In the genomic region with DNA sequence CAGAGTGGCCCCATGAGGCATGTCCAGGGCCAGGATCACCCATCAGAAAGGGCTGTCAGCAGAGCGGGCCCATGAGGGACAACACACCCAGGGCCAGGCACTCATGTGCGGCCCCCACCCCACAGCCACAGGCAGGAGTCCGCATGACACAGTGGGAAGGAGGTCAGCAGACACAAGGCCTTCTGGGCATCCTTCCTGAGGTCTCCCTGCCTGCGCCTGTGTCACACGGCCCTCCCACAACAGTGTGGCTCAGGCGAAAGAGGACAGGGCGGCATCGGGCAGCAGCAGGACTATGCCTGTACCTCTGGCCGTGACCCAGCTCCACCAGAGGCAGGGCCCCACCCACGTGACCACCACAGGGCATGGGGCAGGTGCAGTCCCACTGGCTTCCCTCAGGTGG, we compare ENCODE assay signal across 20 cellular contexts. TPM values are rescaled to one million over a fixed set of nuclear protein-coding genes. Genes with fewer than 3 reads are reported as not detected.
DNase-seq lines count a peak whose midpoint lies in the region; ATAC-seq and TF ChIP-seq lines count a peak whose summit lies in the region.
"Had no signal": no experiment of that assay in that cellular context is flagged by ENCODE, and none has a peak within 500 bp of the region (broad histone marks: within the 10 kb centered on the region; RNA-seq: fewer than 3 reads in every experiment).

No MANE protein-coding gene starts in this region.

- H3K4ac ChIP-seq in IMR-90 (ENCODE audit: low read depth, low read length) = no peak overlapping the region

- no peak overlapping the region for H4K8ac ChIP-seq in IMR-90 (ENCODE audit: low read depth in 2 of 2, low read length in 2 of 2)

- no peak overlapping the region for H2BK15ac ChIP-seq in IMR-90 (ENCODE audit: low read depth, low read length)

- no peak overlapping the region for H3K56ac ChIP-seq in IMR-90 (ENCODE audit: extremely low read depth, insufficient read depth, low read length)

- no peaks in the 10 kb centered on the region for H3K9me3 ChIP-seq in IMR-90 (ENCODE audit: control insufficient read depth, insufficient read depth, low read length)
- no peaks in the 10 kb centered on the region for H3K9me3 ChIP-seq in RWPE2 (ENCODE audit: severe bottlenecking)
- H3K9me3 ChIP-seq: BLaER1, Caco-2 had no signal

- H3K9me1 ChIP-seq in IMR-90 (ENCODE audit: insufficient read depth, low read length) = no peaks in the 10 kb centered on the region

- peak overlapping the region; percentile 70 for H2AK9ac ChIP-seq in IMR-90 (replicated peaks; ENCODE audit: low read depth, low read length, poor library complexity)

- H3K18ac ChIP-seq in IMR-90 (ENCODE audit: low read depth, low read length) = no peak overlapping the region

- 87% methylated on average over 7 of the region's 10 CpGs; no CpG with 5 or more reads in 1 of the 2 experiments for WGBS in IMR-90 (ENCODE audit: extremely low coverage in 2 of 2, insufficient read length in 1 of 2), 2 experiments

- H4K20me1 ChIP-seq in IMR-90 (ENCODE audit: insufficient read depth, low read length) = no peaks in the 10 kb centered on the region

- H3K4me3 Mint-ChIP-seq in activated CD8-positive, alpha-beta T cell treated with anti-CD3 and anti-CD28 coated beads, Interleukin-2, amount 10 ng/mL, durations not matched to agents 7 days and 5 days = no peak overlapping the region
- H3K4me3 Mint-ChIP-seq in activated CD8-positive, alpha-beta T cell treated with anti-CD3 and anti-CD28 coated beads for 36 hours = no peak overlapping the region
- H3K4me3 Mint-ChIP-seq: B cell; CD4-positive, CD25-positive, alpha-beta regulatory T cell; CD8-positive, alpha-beta T cell; GM23338; H9 had no signal

- no peak overlapping the region for H3K14ac ChIP-seq in IMR-90 (replicated peaks; ENCODE audit: low read depth, low read length)

- in situ Hi-C loops in IMR-90 (cut with MboI; ENCODE audit: low sequenced_read_pairs) = no loop called here

- dilution Hi-C loops in IMR-90 (cut with HindIII; ENCODE audit: low sequenced_read_pairs, unreplicated experiment) = no loop called here

- no peak overlapping the region for H2BK120ac ChIP-seq in IMR-90 (ENCODE audit: low read depth, low read length)

- BruUV-seq in IMR-90 (replicated peaks; lab: Mats Ljungman, UMichigan) = no TSS peak

- no peak for TF ChIP-seq POLR2A in IMR-90 (IDR thresholded peaks at IDR 0.05; ENCODE audit: low read depth, low read length)

- no peaks in the 10 kb centered on the region for H3K27me3 Mint-ChIP-seq in activated CD8-positive, alpha-beta T cell treated with anti-CD3 and anti-CD28 coated beads, Interleukin-2, amount 10 ng/mL, durations not matched to agents 7 days and 5 days (ENCODE audit: low read depth)
- no peaks in the 10 kb centered on the region for H3K27me3 Mint-ChIP-seq in activated CD8-positive, alpha-beta T cell treated with anti-CD3 and anti-CD28 coated beads for 36 hours
- H3K27me3 Mint-ChIP-seq: B cell; CD4-positive, CD25-positive, alpha-beta regulatory T cell had no signal

- no peak overlapping the region for H4K91ac ChIP-seq in IMR-90 (ENCODE audit: insufficient read depth, low read depth, low read length)

- H3K27ac ChIP-seq in IMR-90 (ENCODE audit: insufficient read depth, low read length) = no peak overlapping the region
- H3K27ac ChIP-seq in RWPE2 (ENCODE audit: poor library complexity, severe bottlenecking) = no peak overlapping the region
- H3K27ac ChIP-seq: 22Rv1, C4-2B had no signal

- ATAC-seq in activated CD8-positive, alpha-beta T cell treated with anti-CD3 and anti-CD28 coated beads, Interleukin-2, amount 10 ng/mL, durations not matched to agents 7 days and 5 days = no peak
- ATAC-seq in activated CD8-positive, alpha-beta T cell treated with anti-CD3 and anti-CD28 coated beads for 36 hours = no peak
- ATAC-seq in IMR-90 (ENCODE audit: low read depth) (no peak), RWPE2 (ENCODE audit: low read depth) (peak; percentile 12; the same call in 1 of the 3 replicates), esophagus mucosa (peak; percentile 9), GM19023 (IDR thresholded peaks at IDR 0.05; ENCODE audit: unreplicated experiment) (no peak)
- ATAC-seq: CD8-positive, alpha-beta T cell; GM23338; HCT116 had no signal

- H3K4me1 Mint-ChIP-seq in activated CD8-positive, alpha-beta T cell treated with anti-CD3 and anti-CD28 coated beads, Interleukin-2, amount 10 ng/mL, durations not matched to agents 7 days and 5 days (ENCODE audit: low read depth) = no peaks in the 10 kb centered on the region
- H3K4me1 Mint-ChIP-seq in activated CD8-positive, alpha-beta T cell treated with anti-CD3 and anti-CD28 coated beads for 36 hours (ENCODE audit: low read depth) = no peaks in the 10 kb centered on the region
- H3K4me1 Mint-ChIP-seq: B cell; CD4-positive, CD25-positive, alpha-beta regulatory T cell; H9 had no signal

- H3K36me3 Mint-ChIP-seq in activated CD8-positive, alpha-beta T cell treated with anti-CD3 and anti-CD28 coated beads, Interleukin-2, amount 10 ng/mL, durations not matched to agents 7 days and 5 days (ENCODE audit: low read depth) = peaks cover 6% of the 10 kb centered on the region
- H3K36me3 Mint-ChIP-seq in activated CD8-positive, alpha-beta T cell treated with anti-CD3 and anti-CD28 coated beads for 36 hours (ENCODE audit: low read depth) = peaks cover 19% of the 10 kb centered on the region

- H2AK5ac ChIP-seq in IMR-90 (ENCODE audit: low read depth, low read length) = no peak overlapping the region

- H2AFZ ChIP-seq in IMR-90 (replicated peaks; ENCODE audit: low read length, poor library complexity) = no peak overlapping the region
- H2AFZ ChIP-seq: GM23338 had no signal

- H3K9ac ChIP-seq in IMR-90 (ENCODE audit: low read depth, low read length) = no peak overlapping the region

- H3K23ac ChIP-seq in IMR-90 (ENCODE audit: low read depth, low read length) = no peak overlapping the region

- no peaks in the 10 kb centered on the region for H3K9me3 Mint-ChIP-seq in activated CD8-positive, alpha-beta T cell treated with anti-CD3 and anti-CD28 coated beads, Interleukin-2, amount 10 ng/mL, durations not matched to agents 7 days and 5 days (ENCODE audit: insufficient read depth)
- no peaks in the 10 kb centered on the region for H3K9me3 Mint-ChIP-seq in activated CD8-positive, alpha-beta T cell treated with anti-CD3 and anti-CD28 coated beads for 36 hours
- H3K9me3 Mint-ChIP-seq: CD8-positive, alpha-beta T cell; H9 had no signal

- H4K5ac ChIP-seq in IMR-90 (ENCODE audit: low read depth, low read length) = no peak overlapping the region

- H3K4me1 ChIP-seq in IMR-90 (ENCODE audit: control insufficient read depth, insufficient read depth, low read length) (no peaks in the 10 kb centered on the region), RWPE2 (ENCODE audit: insufficient read depth, poor library complexity, severe bottlenecking) (no peaks in the 10 kb centered on the region)
- H3K4me1 ChIP-seq: Caco-2 had no signal

- POLR2A ChIA-PET in activated CD8-positive, alpha-beta T cell treated with anti-CD3 and anti-CD28 coated beads, Interleukin-2, amount 10 ng/mL, durations not matched to agents 7 days and 5 days (lab: Charles Lee) = no interaction called here
- POLR2A ChIA-PET in activated CD8-positive, alpha-beta T cell treated with anti-CD3 and anti-CD28 coated beads for 36 hours (lab: Charles Lee) = interaction anchor here (0.9 kb wide), 1 partner anchor 42 kb away, joined by 3 read pairs; no protein-coding TSS in a partner anchor
- POLR2A ChIA-PET in IMR-90 (lab: Charles Lee; ENCODE audit: unreplicated experiment) = no interaction called here

- H2BK20ac ChIP-seq in IMR-90 (ENCODE audit: low read depth, low read length) = no peak overlapping the region

- no peak for TF ChIP-seq RAD21 in IMR-90 (IDR thresholded peaks at IDR 0.05; ENCODE audit: low read length)

- H3K4me3 ChIP-seq in IMR-90 (ENCODE audit: insufficient read depth, low read depth, low read length) = no peak overlapping the region
- H3K4me3 ChIP-seq in RWPE2 (ENCODE audit: severe bottlenecking) = no peak overlapping the region
- H3K4me3 ChIP-seq: BLaER1, GM23338 had no signal

- H3K27ac Mint-ChIP-seq in activated CD8-positive, alpha-beta T cell treated with anti-CD3 and anti-CD28 coated beads, Interleukin-2, amount 10 ng/mL, durations not matched to agents 7 days and 5 days = peak overlapping the region; percentile 20
- H3K27ac Mint-ChIP-seq in activated CD8-positive, alpha-beta T cell treated with anti-CD3 and anti-CD28 coated beads for 36 hours = no peak overlapping the region
- H3K27ac Mint-ChIP-seq: B cell; CD4-positive, CD25-positive, alpha-beta regulatory T cell; CD8-positive, alpha-beta T cell; GM23338; H9 had no signal

- peaks cover 32% of the 10 kb centered on the region for H3K36me3 ChIP-seq in IMR-90 (ENCODE audit: control insufficient read depth, insufficient read depth, low read length)
- H3K36me3 ChIP-seq in RWPE2 (ENCODE audit: low read depth) = peaks cover 19% of the 10 kb centered on the region

- no peak for TF ChIP-seq CTCF in activated CD8-positive, alpha-beta T cell treated with anti-CD3 and anti-CD28 coated beads for 36 hours (IDR thresholded peaks at IDR 0.05)
- TF ChIP-seq CTCF in IMR-90 (conservative IDR thresholded peaks at IDR 0.05; ENCODE audit: low read depth, low read length) (no peak), RWPE2 (IDR thresholded peaks at IDR 0.05; ENCODE audit: poor library complexity, severe bottlenecking) (no peak)

- no peak overlapping the region for H3K4me2 ChIP-seq in IMR-90 (ENCODE audit: low read depth, low read length)
- H3K4me2 ChIP-seq: GM23338 had no signal

- H2BK5ac ChIP-seq in IMR-90 (ENCODE audit: low read depth, low read length, poor library complexity, severe bottlenecking) = no peak overlapping the region

- CTCF ChIA-PET in activated CD8-positive, alpha-beta T cell treated with anti-CD3 and anti-CD28 coated beads, Interleukin-2, amount 10 ng/mL, durations not matched to agents 7 days and 5 days (lab: Charles Lee) = no interaction called here
- CTCF ChIA-PET in activated CD8-positive, alpha-beta T cell treated with anti-CD3 and anti-CD28 coated beads for 36 hours (lab: Charles Lee) = no interaction called here
- CTCF ChIA-PET in IMR-90 (lab: Yijun Ruan, JAX) = no interaction called here

- DNase-seq in activated CD8-positive, alpha-beta T cell treated with anti-CD3 and anti-CD28 coated beads, Interleukin-2, amount 10 ng/mL, durations not matched to agents 7 days and 5 days = no peak
- DNase-seq in activated CD8-positive, alpha-beta T cell treated with anti-CD3 and anti-CD28 coated beads for 36 hours = no peak
- DNase-seq in IMR-90 (no peak), RWPE2 (ENCODE audit: low spot score) (no peak), NOMO-1 treated with dmso at 0.1 percent for 144 hours (lab: John Stamatoyannopoulos, UW; ENCODE audit: unreplicated experiment) (no peak), activated gamma-delta T cell treated with Interleukin-2 at 50 U/mL for 16 hours (no peak)
- DNase-seq: Caco-2; CD4-positive, CD25-positive, alpha-beta regulatory T cell; CD8-positive, alpha-beta T cell; DMS153; DND-41; H9 had no signal

- H3K79me1 ChIP-seq in IMR-90 (ENCODE audit: low read depth in 1 of 2, low read length in 2 of 2) = no peaks in the 10 kb centered on the region

- intact Hi-C loops in activated CD8-positive, alpha-beta T cell treated with anti-CD3 and anti-CD28 coated beads for 36 hours (cut with micrococcal nuclease) = no loop called here
- intact Hi-C loops in IMR-90 (cut with micrococcal nuclease) = no loop called here

- H3K27me3 ChIP-seq in IMR-90 (ENCODE audit: control insufficient read depth, insufficient read depth, low read length) (no peaks in the 10 kb centered on the region), RWPE2 (ENCODE audit: insufficient read depth, poor library complexity, severe bottlenecking) (no peaks in the 10 kb centered on the region)
- H3K27me3 ChIP-seq: BLaER1 had no signal

RNA-seq across cellular contexts. Expression of a gene that starts 27.1 kb away (rescaled TPM):
- total RNA-seq in activated CD8-positive, alpha-beta T cell treated with anti-CD3 and anti-CD28 coated beads, Interleukin-2, amount 10 ng/mL, durations not matched to agents 7 days and 5 days = 10 to 100 TPM; 46.1 to 48.4 TPM
- total RNA-seq in activated CD8-positive, alpha-beta T cell treated with anti-CD3 and anti-CD28 coated beads for 36 hours = 10 to 100 TPM; 69.8 to 72.0 TPM
- total RNA-seq in IMR-90 (2012; rRNA removed) (30.3 and 34.2 TPM in 2 replicates), esophagus mucosa (56.6 TPM)
- polyA plus RNA-seq in IMR-90 (2012; rRNA removed) = 121 and 140 TPM in 2 replicates
- 278 and 288 TPM in 2 replicates for polyA plus RNA-seq in IMR-90 (2012; cell fraction: cytosol; rRNA removed)
- 60.7 and 79.7 TPM in 2 replicates for polyA plus RNA-seq in IMR-90 (2012; cell fraction: nucleus; rRNA removed; ENCODE audit: low replicate concordance)

RNA-seq across cellular contexts. Expression of a gene that starts 40.9 kb away (rescaled TPM):
- 10 to 100 TPM; 20.0 to 21.7 TPM for total RNA-seq in activated CD8-positive, alpha-beta T cell treated with anti-CD3 and anti-CD28 coated beads, Interleukin-2, amount 10 ng/mL, durations not matched to agents 7 days and 5 days
- total RNA-seq in activated CD8-positive, alpha-beta T cell treated with anti-CD3 and anti-CD28 coated beads for 36 hours = 10 to 100 TPM; 15.4 to 16.0 TPM
- total RNA-seq in IMR-90 (2012; rRNA removed) = 143 and 161 TPM in 2 replicates
- 293 and 327 TPM in 2 replicates for polyA plus RNA-seq in IMR-90 (2012; rRNA removed)
- polyA plus RNA-seq in IMR-90 (2012; cell fraction: cytosol; rRNA removed) = 286 and 483 TPM in 2 replicates
- 295 and 963 TPM in 2 replicates for polyA plus RNA-seq in IMR-90 (2012; cell fraction: nucleus; rRNA removed; ENCODE audit: low replicate concordance)
- 8.4 TPM for total RNA-seq in esophagus mucosa

RNA-seq across cellular contexts. Expression of a gene that starts 41.2 kb away (rescaled TPM):
- total RNA-seq in activated CD8-positive, alpha-beta T cell treated with anti-CD3 and anti-CD28 coated beads, Interleukin-2, amount 10 ng/mL, durations not matched to agents 7 days and 5 days = 100 to 1,000 TPM; 127 to 140 TPM
- total RNA-seq in activated CD8-positive, alpha-beta T cell treated with anti-CD3 and anti-CD28 coated beads for 36 hours = 10 to 100 TPM; 83.0 to 89.2 TPM
- 44.4 and 123 TPM in 2 replicates for total RNA-seq in IMR-90 (2012; rRNA removed)
- polyA plus RNA-seq in IMR-90 (2012; rRNA removed) = 416 and 907 TPM in 2 replicates
- polyA plus RNA-seq in IMR-90 (2012; cell fraction: cytosol; rRNA removed) = 193 and 430 TPM in 2 replicates
- polyA plus RNA-seq in IMR-90 (2012; cell fraction: nucleus; rRNA removed; ENCODE audit: low replicate concordance) = 27.7 and 112 TPM in 2 replicates
- total RNA-seq in esophagus mucosa = 177 TPM

RNA-seq across cellular contexts. Expression of a gene that starts 42.1 kb away (rescaled TPM):
- total RNA-seq in activated CD8-positive, alpha-beta T cell treated with anti-CD3 and anti-CD28 coated beads, Interleukin-2, amount 10 ng/mL, durations not matched to agents 7 days and 5 days = 10 to 100 TPM; 40.1 to 54.0 TPM
- total RNA-seq in activated CD8-positive, alpha-beta T cell treated with anti-CD3 and anti-CD28 coated beads for 36 hours = 10 to 100 TPM; 34.0 to 34.6 TPM
- 19.9 and 20.3 TPM in 2 replicates for total RNA-seq in IMR-90 (2012; rRNA removed)
- 49.0 and 53.6 TPM in 2 replicates for polyA plus RNA-seq in IMR-90 (2012; rRNA removed)
- polyA plus RNA-seq in IMR-90 (2012; cell fraction: cytosol; rRNA removed) = 46.9 and 51.2 TPM in 2 replicates
- 155 and 163 TPM in 2 replicates for polyA plus RNA-seq in IMR-90 (2012; cell fraction: nucleus; rRNA removed; ENCODE audit: low replicate concordance)
- total RNA-seq in esophagus mucosa = 34.9 TPM

RNA-seq across cellular contexts. Expression of a gene that starts 50.8 kb away (rescaled TPM):
- 10 to 100 TPM; 27.0 to 29.7 TPM for total RNA-seq in activated CD8-positive, alpha-beta T cell treated with anti-CD3 and anti-CD28 coated beads, Interleukin-2, amount 10 ng/mL, durations not matched to agents 7 days and 5 days
- total RNA-seq in activated CD8-positive, alpha-beta T cell treated with anti-CD3 and anti-CD28 coated beads for 36 hours = 10 to 100 TPM; 45.9 to 46.5 TPM
- total RNA-seq in IMR-90 (2012; rRNA removed) = 789 and 1,150 TPM in 2 replicates
- polyA plus RNA-seq in IMR-90 (2012; rRNA removed) = 1,267 and 1,435 TPM in 2 replicates
- polyA plus RNA-seq in IMR-90 (2012; cell fraction: cytosol; rRNA removed) = 933 and 2,823 TPM in 2 replicates
- polyA plus RNA-seq in IMR-90 (2012; cell fraction: nucleus; rRNA removed; ENCODE audit: low replicate concordance) = 859 and 2,218 TPM in 2 replicates
- total RNA-seq in esophagus mucosa = 109 TPM

Comparison
In these comparisons a context has a peak if more than half of its experiments do, and no peak if none do; other contexts are left out.
1. ATAC-seq: peak in RWPE2 (single experiment) and esophagus mucosa (single experiment); none in activated CD8-positive, alpha-beta T cell treated with anti-CD3 and anti-CD28 coated beads, Interleukin-2, amount 10 ng/mL, durations not matched to agents 7 days and 5 days (single experiment), activated CD8-positive, alpha-beta T cell treated with anti-CD3 and anti-CD28 coated beads for 36 hours (single experiment), IMR-90 (single experiment) and GM19023 (single experiment).